ENCODE assay signal across 11 cellular contexts in the genomic region with DNA sequence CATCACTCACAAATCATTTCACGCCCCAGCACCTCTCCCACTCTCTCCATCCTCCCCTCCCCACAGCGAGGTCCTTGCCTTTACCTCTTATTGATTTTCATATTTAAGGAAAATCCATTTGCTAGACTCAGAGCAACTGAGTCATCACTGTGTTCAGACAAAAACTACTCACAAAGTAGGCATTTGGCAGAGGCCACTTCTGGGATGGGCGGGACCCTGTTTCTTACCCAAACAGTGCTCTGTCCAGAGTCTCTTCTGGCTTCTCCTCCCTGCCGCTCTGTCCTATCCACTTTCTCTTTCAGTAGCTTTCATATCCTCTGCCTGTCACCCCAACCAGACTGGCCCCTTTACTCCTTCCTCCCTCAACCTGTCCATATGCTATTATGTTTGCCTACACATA. TPM values are rescaled to one million over a fixed set of nuclear protein-coding genes. Genes with fewer than 3 reads are reported as not detected.
A peak's percentile ranks its signal among the peaks of the same experiment; 100 is the strongest.
DNase-seq lines count a peak whose midpoint lies in the region; ATAC-seq and TF ChIP-seq lines count a peak whose summit lies in the region.
"Had no signal": no experiment of that assay in that cellular context is flagged by ENCODE, and none has a peak within 500 bp of the region (broad histone marks: within the 10 kb centered on the region; RNA-seq: fewer than 3 reads in every experiment).

No MANE protein-coding gene starts in this region.

- peak overlapping the region in 1 of 2 donors; percentile 81 for H3K27ac ChIP-seq in aorta (ENCODE audit: low read depth in 1 of 2, low read length in 2 of 2)
- H3K27ac ChIP-seq: KMS-11 had no signal

- H3K36me3 ChIP-seq in mucosa of descending colon (ENCODE audit: low read depth) (no peaks in the 10 kb centered on the region), aorta (ENCODE audit: control insufficient read depth in 1 of 2, insufficient read depth in 2 of 2, low read length in 1 of 2) (no peaks in the 10 kb centered on the region)

- no peak for TF ChIP-seq POLR2A in erythroblast (IDR thresholded peaks at IDR 0.05; ENCODE audit: low read length)

- H3K9me3 ChIP-seq in mucosa of descending colon (no peaks in the 10 kb centered on the region), aorta (ENCODE audit: control insufficient read depth, low read length) (no peaks in the 10 kb centered on the region)

- no peak for TF ChIP-seq CTCF in mucosa of descending colon (IDR thresholded peaks at IDR 0.05)

- H3K4me3 ChIP-seq in mucosa of descending colon (no peak overlapping the region), aorta (ENCODE audit: low read length in 2 of 2) (no peak overlapping the region)

- ATAC-seq in Right ventricle myocardium inferior: peak; percentile 37
- ATAC-seq in mucosa of descending colon: peak; percentile 22
- peak; percentile 68 for ATAC-seq in aorta (ENCODE audit: low FRiP score)
- ATAC-seq in GM18873 (IDR thresholded peaks at IDR 0.05; ENCODE audit: low FRiP score, unreplicated experiment): no peak

- H3K27me3 ChIP-seq in aorta (ENCODE audit: control insufficient read depth in 1 of 2, insufficient read depth in 2 of 2, low read length in 1 of 2): no peaks in the 10 kb centered on the region

- 23 to 41% methylated on average over 4 of the region's 4 CpGs for WGBS in aorta, 2 donors

- DNase-seq in Right ventricle myocardium inferior (ENCODE audit: missing footprints) (no peak), cardiac septum (ENCODE audit: low spot score) (no peak), dedifferentiated amniotic fluid mesenchymal stem cell (ENCODE audit: extremely low spot score) (peak; percentile 94), mucosa of descending colon (no peak), aorta (peak; percentile 84 to 89), erythroblast (lab: John Stamatoyannopoulos, UW) (no peak), NCI-H2171 (lab: John Stamatoyannopoulos, UW) (no peak)
- DNase-seq: H9, occipital lobe had no signal

- peaks cover 16% of the 10 kb centered on the region for H3K4me1 ChIP-seq in mucosa of descending colon (ENCODE audit: low read depth)
- H3K4me1 ChIP-seq in aorta (ENCODE audit: control insufficient read depth in 1 of 2, insufficient read depth in 2 of 2, low read length in 2 of 2): peaks cover 1 to 5% of the 10 kb centered on the region in 2 donors

- intact Hi-C loops in Right ventricle myocardium inferior (cut with DNase I) (loop anchor here (10.0 kb wide), 1 partner anchor 438 kb away; no protein-coding TSS in a partner anchor), cardiac septum (cut with DNase I) (loop anchor here (5.0 to 10.0 kb wide), 2 partner anchors 58 to 111 kb away; no protein-coding TSS in a partner anchor), mucosa of descending colon (cut with DNase I, micrococcal nuclease) (no loop called here), aorta (cut with DNase I) (loop anchor here in 1 of 2 donors (10.0 kb wide), 2 partner anchors 348 to 418 kb away; a partner anchor contains a TSS)

RNA-seq across cellular contexts. Expression of a gene that starts 2.4 kb away (rescaled TPM):
- total RNA-seq in Right ventricle myocardium inferior (69.0 TPM), cardiac septum (86.6 TPM), mucosa of descending colon (10 to 100 TPM; 13.7 to 64.3 (median 16.7) TPM), aorta (100 to 1,000 TPM; 167 to 236 TPM)
- 10 to 100 TPM in 1 of 2 donors, 1 to 10 TPM in 1; 8.3 to 33.8 TPM for polyA plus RNA-seq in aorta

RNA-seq across cellular contexts. Expression of a gene that starts 29.6 kb away (rescaled TPM):
- total RNA-seq in Right ventricle myocardium inferior (64.6 TPM), cardiac septum (71.7 TPM), mucosa of descending colon (1,000 to 10,000 TPM in 1 of 3 donors, 100 to 1,000 TPM in 2; 150 to 1,587 (median 214) TPM), aorta (1,000 to 10,000 TPM in 1 of 2 donors, 100 to 1,000 TPM in 1; 599 to 1,490 TPM)
- 100 to 1,000 TPM; 703 to 838 TPM for polyA plus RNA-seq in aorta

Comparison
In these comparisons a context has a peak if more than half of its experiments do, and no peak if none do; other contexts are left out.
1. DNase-seq: peak in dedifferentiated amniotic fluid mesenchymal stem cell (single experiment) and aorta (2 of 2); none in Right ventricle myocardium inferior (single experiment), cardiac septum (single experiment), mucosa of descending colon (0 of 3), erythroblast (0 of 2) and NCI-H2171 (single experiment).
2. intact Hi-C loops: an anchor here in Right ventricle myocardium inferior (10.0 kb wide) and cardiac septum (5.0 to 10.0 kb wide); none called in mucosa of descending colon.